In genomic region chr1:33472349-33472980, GRCh38 we compare ENCODE assay signal across 1 cellular context.
TF ChIP-seq lines count a peak whose summit lies in the region.

ZSCAN20 (plus strand) TSS chr1:33472645; CDS start chr1:33479289, 6,644 bp downstream.

TF ChIP-seq in K562, 482 proteins besides CTCF, POLR2A, EP300 and RAD21 (continued from another document and continues in another):
- TF ChIP-seq ZNF518B (CRISPR knock-in tag; IDR thresholded peaks at IDR 0.05) (no peak), TAL1 (IDR thresholded peaks at IDR 0.05) (peak; percentile 21; the same call in 1 of the 2 replicates), TFE3 (CRISPR knock-in tag; IDR thresholded peaks at IDR 0.05) (no peak), FOXA3 (CRISPR knock-in tag; conservative IDR thresholded peaks at IDR 0.05 in 1 of 2, IDR thresholded peaks at IDR 0.05 in 1 of 2) (no peak), CBX8 (IDR thresholded peaks at IDR 0.05; ENCODE audit: borderline replicate concordance, extremely low read depth, low read depth, low read length, poor library complexity, severe bottlenecking) (no peak), MEF2D (tag; conservative IDR thresholded peaks at IDR 0.05; ENCODE audit: low read depth) (no peak), ZBTB26 (CRISPR knock-in tag; IDR thresholded peaks at IDR 0.05) (peak; percentile 49; the same call in 1 of the 2 replicates), BCLAF1 (IDR thresholded peaks at IDR 0.05; ENCODE audit: borderline replicate concordance in 1 of 2, control insufficient read depth in 1 of 2, low read depth in 2 of 2, low read length in 1 of 2) (no peak), ZNF134 (CRISPR knock-in tag; conservative IDR thresholded peaks at IDR 0.05) (no peak), NELFE (IDR thresholded peaks at IDR 0.05; ENCODE audit: insufficient read depth, insufficient read length) (no peak), SP2 (IDR thresholded peaks at IDR 0.05; ENCODE audit: extremely low read depth, low read depth, low read length, poor library complexity, severe bottlenecking) (peak; percentile 86), ZNF561 (CRISPR knock-in tag; conservative IDR thresholded peaks at IDR 0.05) (no peak), CREB1 (IDR thresholded peaks at IDR 0.05) (no peak), CREB1 (CRISPR knock-in tag; IDR thresholded peaks at IDR 0.05) (peak; percentile 39; the same call in 1 of the 2 replicates), GABPA (tag; conservative IDR thresholded peaks at IDR 0.05; ENCODE audit: low read depth) (peak; percentile 93), ZNF584 (CRISPR knock-in tag; IDR thresholded peaks at IDR 0.05; ENCODE audit: low read depth) (no peak), ZBTB7A (IDR thresholded peaks at IDR 0.05; ENCODE audit: borderline replicate concordance, control insufficient read depth, low read depth, low read length) (peak; percentile 38; the same call in 1 of the 2 replicates), AFF1 (IDR thresholded peaks at IDR 0.05; ENCODE audit: low read depth in 1 of 2, partially characterized antibody in 2 of 2) (peak; percentile 28 to 93), BRD9 (IDR thresholded peaks at IDR 0.05; ENCODE audit: low read depth, partially characterized antibody) (no peak), BHLHE40 (IDR thresholded peaks at IDR 0.05; ENCODE audit: low read length) (peak; percentile 59), HDAC3 (IDR thresholded peaks at IDR 0.05; ENCODE audit: borderline replicate concordance, partially characterized antibody) (no peak), E2F3 (CRISPR knock-in tag; IDR thresholded peaks at IDR 0.05) (no peak), MYC (IDR thresholded peaks at IDR 0.05; ENCODE audit: low read depth, low read length) (peak; percentile 42; the same call in 1 of the 2 replicates), MYC (CRISPR knock-in tag; IDR thresholded peaks at IDR 0.05; ENCODE audit: borderline replicate concordance, low read depth) (no peak), ZNF778 (CRISPR knock-in tag; IDR thresholded peaks at IDR 0.05) (no peak), ZNF395 (CRISPR knock-in tag; IDR thresholded peaks at IDR 0.05) (no peak), ZNF347 (CRISPR knock-in tag; IDR thresholded peaks at IDR 0.05; ENCODE audit: low read depth) (no peak), EGR1 (conservative IDR thresholded peaks at IDR 0.05) (peak; percentile 86), BRCA1 (IDR thresholded peaks at IDR 0.05) (no peak), BRCA1 (CRISPR knock-in tag; IDR thresholded peaks at IDR 0.05) (no peak), CBFA2T2 (conservative IDR thresholded peaks at IDR 0.05) (no peak), TAF1 (IDR thresholded peaks at IDR 0.05; ENCODE audit: control insufficient read depth, extremely low read depth, insufficient read depth, low read length, severe bottlenecking) (peak; percentile 35), PCBP1 (IDR thresholded peaks at IDR 0.05; ENCODE audit: low read depth, low read length, poor library complexity, severe bottlenecking) (peak; percentile 86), MBD2 (IDR thresholded peaks at IDR 0.05; ENCODE audit: borderline replicate concordance, low read depth) (peak; percentile 98), MNT (conservative IDR thresholded peaks at IDR 0.05) (peak in 1 of 2 experiments; percentile 55; a peak in 2 of 4 replicates), RCOR1 (IDR thresholded peaks at IDR 0.05; ENCODE audit: borderline replicate concordance in 1 of 2, low read depth in 2 of 2, low read length in 2 of 2) (peak in 1 of 2 experiments; percentile 32; a peak in 1 of 4 replicates), CTCFL (IDR thresholded peaks at IDR 0.05; ENCODE audit: borderline replicate concordance, insufficient read depth, low read depth, low read length, poor library complexity, severe bottlenecking) (no peak), MAFK (IDR thresholded peaks at IDR 0.05; ENCODE audit: low read length) (no peak), POLR2B (IDR thresholded peaks at IDR 0.05; ENCODE audit: low read depth, partially characterized antibody) (peak; percentile 74), HDGF (IDR thresholded peaks at IDR 0.05) (no peak), FOXJ3 (CRISPR knock-in tag; IDR thresholded peaks at IDR 0.05) (no peak), RBM14 (IDR thresholded peaks at IDR 0.05; ENCODE audit: borderline replicate concordance, insufficient read depth, low read depth, low read length) (no peak), ZNF436 (CRISPR knock-in tag; IDR thresholded peaks at IDR 0.05) (no peak), ARHGAP35 (IDR thresholded peaks at IDR 0.05; ENCODE audit: partially characterized antibody) (no peak), BACH1 (tag; IDR thresholded peaks at IDR 0.05) (no peak), ZNF253 (CRISPR knock-in tag; conservative IDR thresholded peaks at IDR 0.05) (no peak), ZNF764 (CRISPR knock-in tag; IDR thresholded peaks at IDR 0.05; ENCODE audit: low read depth) (no peak), HOXB6 (CRISPR knock-in tag; IDR thresholded peaks at IDR 0.05; ENCODE audit: borderline replicate concordance) (no peak)
